Comparison of ENCODE assay signal across 8 cellular contexts in genomic region chr16:57720142-57720575, GRCh38. TPM values are rescaled to one million over a fixed set of nuclear protein-coding genes. Genes with fewer than 3 reads are reported as not detected.
DNase-seq lines count a peak whose midpoint lies in the region; ATAC-seq, FAIRE-seq and TF ChIP-seq lines count a peak whose summit lies in the region.

No MANE protein-coding gene starts in this region.

- ATAC-seq in activated naive CD8-positive, alpha-beta T cell treated with anti-CD3 and anti-CD28 coated beads, Interleukin-2, amount 50 U/mL, for 24 hours: peak; percentile 74
- ATAC-seq in GM19328 (IDR thresholded peaks at IDR 0.05; ENCODE audit: unreplicated experiment): no peak

- H3K27ac Mint-ChIP-seq in activated naive CD8-positive, alpha-beta T cell treated with anti-CD3 and anti-CD28 coated beads, Interleukin-2, amount 50 U/mL, for 24 hours: no peak overlapping the region

- POLR2A ChIA-PET in BJ (lab: Charles Lee): no interaction called here

- no peaks in the 10 kb centered on the region for H3K36me3 Mint-ChIP-seq in activated naive CD8-positive, alpha-beta T cell treated with anti-CD3 and anti-CD28 coated beads, Interleukin-2, amount 50 U/mL, for 24 hours (ENCODE audit: low read depth)

- peaks cover 2% of the 10 kb centered on the region for H3K27me3 Mint-ChIP-seq in activated naive CD8-positive, alpha-beta T cell treated with anti-CD3 and anti-CD28 coated beads, Interleukin-2, amount 50 U/mL, for 24 hours

- no peak overlapping the region for H3K4me3 Mint-ChIP-seq in activated naive CD8-positive, alpha-beta T cell treated with anti-CD3 and anti-CD28 coated beads, Interleukin-2, amount 50 U/mL, for 24 hours

- DNase-seq in BJ (ENCODE audit: low read depth) (no peak), GM19239 (ENCODE audit: insufficient read length, low spot score) (peak; percentile 34), OCI-M1 (lab: John Stamatoyannopoulos, UW) (peak; percentile 69), hypothalamus (lab: John Stamatoyannopoulos, UW) (peak in 29 of 51 donors; percentile 2 to 69 (median 23)), mesenteric fat pad (ENCODE audit: low spot score) (no peak)
- peak; percentile 56 for DNase-seq in activated naive CD8-positive, alpha-beta T cell treated with anti-CD3 and anti-CD28 coated beads, Interleukin-2, amount 50 U/mL, for 24 hours
- DNase-seq in stimulated activated CD4-positive, alpha-beta T cell treated with anti-CD3 and anti-CD28 coated beads, Interleukin-2, amount 100 ng/mL, for 24 hours: peak; percentile 42 to 61

- CTCF ChIA-PET in BJ (lab: Yijun Ruan, JAX): interaction anchor here (1.6 to 1.8 kb wide), 2 partner anchors 141 to 144 kb away, joined by 3 to 20 read pairs; no protein-coding TSS in a partner anchor

- H3K4me1 Mint-ChIP-seq in activated naive CD8-positive, alpha-beta T cell treated with anti-CD3 and anti-CD28 coated beads, Interleukin-2, amount 50 U/mL, for 24 hours: peaks cover 3% of the 10 kb centered on the region

- H3K9me3 Mint-ChIP-seq in activated naive CD8-positive, alpha-beta T cell treated with anti-CD3 and anti-CD28 coated beads, Interleukin-2, amount 50 U/mL, for 24 hours: no peaks in the 10 kb centered on the region

- FAIRE-seq in GM19239 (lab: Jason Lieb, UNC): peak; percentile 89

- H3K36me3 ChIP-seq in BJ (ENCODE audit: control insufficient read depth, insufficient read depth, low read length): no peaks in the 10 kb centered on the region

- peaks cover 4% of the 10 kb centered on the region; the same call in 1 of the 2 replicates for H3K27me3 ChIP-seq in BJ (ENCODE audit: control insufficient read depth, insufficient read depth, low read length)

- H3K4me3 ChIP-seq in BJ (ENCODE audit: low read depth, low read length): no peak overlapping the region

- TF ChIP-seq CTCF in BJ (IDR thresholded peaks at IDR 0.05; ENCODE audit: insufficient read depth, low read depth, low read length): peak; percentile 78

RNA-seq across cellular contexts. Expression of gene KATNB1, which starts 15.4 kb away (rescaled TPM):
- 14.3 and 28.1 TPM in 2 replicates for polyA plus RNA-seq in BJ (2011; rRNA removed)
- polyA minus RNA-seq in BJ (2011; rRNA and poly(A)+ RNA removed): 10.5 and 13.9 TPM in 2 replicates
- total RNA-seq in mesenteric fat pad: 14.4 TPM

RNA-seq across cellular contexts. Expression of gene DRC7, which starts 25.6 kb away (rescaled TPM):
- polyA plus RNA-seq in BJ (2011; rRNA removed): not detected in 2 replicates
- not detected in 2 replicates for polyA minus RNA-seq in BJ (2011; rRNA and poly(A)+ RNA removed)
- not detected for total RNA-seq in mesenteric fat pad

RNA-seq across cellular contexts. Expression of gene ADGRG3, which starts 52.1 kb away (rescaled TPM):
- not detected in 2 replicates for polyA plus RNA-seq in BJ (2011; rRNA removed)
- polyA minus RNA-seq in BJ (2011; rRNA and poly(A)+ RNA removed): not detected in 2 replicates
- total RNA-seq in mesenteric fat pad: 13.3 TPM

Comparison
In these comparisons a context has a peak if more than half of its experiments do, and no peak if none do; other contexts are left out.
1. DNase-seq: peak in GM19239 (single experiment), OCI-M1 (single experiment), activated naive CD8-positive, alpha-beta T cell treated with anti-CD3 and anti-CD28 coated beads, Interleukin-2, amount 50 U/mL, for 24 hours (single experiment), hypothalamus (29 of 51) and stimulated activated CD4-positive, alpha-beta T cell treated with anti-CD3 and anti-CD28 coated beads, Interleukin-2, amount 100 ng/mL, for 24 hours (2 of 2); none in BJ (single experiment) and mesenteric fat pad (single experiment).